In genomic region chr4:104868942-104869341, GRCh38 we compare ENCODE assay signal across 15 cellular contexts.
DNase-seq lines count a peak whose midpoint lies in the region; ATAC-seq and TF ChIP-seq lines count a peak whose summit lies in the region.
"Had no signal": no experiment of that assay in that cellular context is flagged by ENCODE, and none has a peak within 500 bp of the region (broad histone marks: within the 10 kb centered on the region; RNA-seq: fewer than 3 reads in every experiment).

No MANE protein-coding gene starts in this region.

- no peak for TF ChIP-seq EP300 in sigmoid colon (IDR thresholded peaks at IDR 0.05)

- no peak for TF ChIP-seq POLR2A in sigmoid colon (IDR thresholded peaks at IDR 0.05)

- no peaks in the 10 kb centered on the region for H3K79me2 ChIP-seq in PC-3 (ENCODE audit: low read length)

- ATAC-seq in GM19043 (IDR thresholded peaks at IDR 0.05; ENCODE audit: low read depth, unreplicated experiment) (peak; percentile 92), HG02588 (IDR thresholded peaks at IDR 0.05; ENCODE audit: unreplicated experiment) (peak; percentile 92), HG03280 (IDR thresholded peaks at IDR 0.05; ENCODE audit: unreplicated experiment) (peak; percentile 95), PC-3 (no peak)

- TF ChIP-seq CTCF in GM06990 (IDR thresholded peaks at IDR 0.05; ENCODE audit: insufficient read depth, low read length, poor library complexity, severe bottlenecking) (no peak), sigmoid colon (IDR thresholded peaks at IDR 0.05) (no peak), PC-3 (conservative IDR thresholded peaks at IDR 0.05; ENCODE audit: low read depth, low read length) (no peak)

- CTCF ChIA-PET in PC-3 (lab: Charles Lee) = no interaction called here

- 81 to 89% methylated on average over 2 of the region's 2 CpGs for WGBS in sigmoid colon, 2 donors

- POLR2A ChIA-PET in PC-3 (lab: Charles Lee; ENCODE audit: unreplicated experiment) = no interaction called here

- DNase-seq in GM06990 (ENCODE audit: extremely low read depth, insufficient read length) (peak; percentile 64), sigmoid colon (no peak), PC-3 (no peak), hippocampal formation (lab: John Stamatoyannopoulos, UW) (no peak)
- DNase-seq in effector memory CD4-positive, alpha-beta T cell = no peak
- DNase-seq: activated CD4-positive, alpha-beta T cell treated with anti-CD3 and anti-CD28 coated beads, Interleukin-2, amount 50 U/mL, for 1 hour; NCI-H510A; occipital lobe; stimulated activated CD4-positive, alpha-beta T cell treated with anti-CD3 and anti-CD28 coated beads, Interleukin-4, amount 100 ng/mL, for 4 hours; substantia nigra had no signal

- H3K27me3 ChIP-seq in GM06990 (replicated peaks; ENCODE audit: control insufficient read depth, insufficient read depth, low read length) (no peaks in the 10 kb centered on the region), sigmoid colon (no peaks in the 10 kb centered on the region), PC-3 (ENCODE audit: low read length) (no peaks in the 10 kb centered on the region)
- no peaks in the 10 kb centered on the region for H3K27me3 ChIP-seq in effector memory CD4-positive, alpha-beta T cell (replicated peaks; ENCODE audit: control insufficient read depth, insufficient read depth, low read length, poor library complexity, severe bottlenecking)

- H3K36me3 ChIP-seq in GM06990 (ENCODE audit: control insufficient read depth, insufficient read depth, low read length) (no peaks in the 10 kb centered on the region), sigmoid colon (no peaks in the 10 kb centered on the region), PC-3 (ENCODE audit: low read depth, low read length) (no peaks in the 10 kb centered on the region)
- H3K36me3 ChIP-seq in effector memory CD4-positive, alpha-beta T cell (ENCODE audit: control insufficient read depth, insufficient read depth, low read length) = no peaks in the 10 kb centered on the region
- H3K36me3 ChIP-seq: HAP-1 had no signal

- no TSS peak for BruUV-seq in PC-3 (replicated peaks; lab: Mats Ljungman, UMichigan)

- no peaks in the 10 kb centered on the region for H3K9me3 ChIP-seq in sigmoid colon
- no peaks in the 10 kb centered on the region for H3K9me3 ChIP-seq in effector memory CD4-positive, alpha-beta T cell (ENCODE audit: control insufficient read depth, low read length)
- no peaks in the 10 kb centered on the region for H3K9me3 ChIP-seq in PC-3 (ENCODE audit: low read length)
- H3K9me3 ChIP-seq: HAP-1 had no signal

- no peak overlapping the region for H3K9ac ChIP-seq in PC-3 (ENCODE audit: low read length)

- H3K27ac ChIP-seq in sigmoid colon (no peak overlapping the region), PC-3 (ENCODE audit: low read length) (no peak overlapping the region)
- H3K27ac ChIP-seq in effector memory CD4-positive, alpha-beta T cell (ENCODE audit: insufficient read depth, low read length, poor library complexity, severe bottlenecking) = no peak overlapping the region
- H3K27ac ChIP-seq: SK-N-MC had no signal

- H3K4me1 ChIP-seq in sigmoid colon (no peaks in the 10 kb centered on the region), PC-3 (ENCODE audit: insufficient read depth, low read length) (no peaks in the 10 kb centered on the region)
- no peaks in the 10 kb centered on the region for H3K4me1 ChIP-seq in effector memory CD4-positive, alpha-beta T cell (ENCODE audit: control insufficient read depth, insufficient read depth, low read length, poor library complexity, severe bottlenecking)
- H3K4me1 ChIP-seq: HAP-1 had no signal

- H3K9me2 ChIP-seq in PC-3 (replicated peaks; ENCODE audit: low read length) = no peaks in the 10 kb centered on the region

- H2AFZ ChIP-seq in PC-3 (ENCODE audit: low read length) = no peak overlapping the region

- no peak overlapping the region for H3K4me2 ChIP-seq in PC-3 (ENCODE audit: low read length)

- H3K4me3 ChIP-seq in GM06990 (replicated peaks; ENCODE audit: low read depth, low read length) = no peak overlapping the region
- no peak overlapping the region for H3K4me3 ChIP-seq in sigmoid colon
- H3K4me3 ChIP-seq in effector memory CD4-positive, alpha-beta T cell (ENCODE audit: insufficient read depth, low read depth, low read length, poor library complexity, severe bottlenecking) = no peak overlapping the region
- H3K4me3 ChIP-seq in PC-3 (ENCODE audit: low read length) = no peak overlapping the region
- H3K4me3 ChIP-seq: HAP-1, SK-N-MC had no signal

- intact Hi-C loops in sigmoid colon (cut with DNase I) (loop anchor here (10.0 kb wide), 1 partner anchor 854 kb away; no protein-coding TSS in a partner anchor), PC-3 (cut with micrococcal nuclease) (no loop called here)

- no peaks in the 10 kb centered on the region for H4K20me1 ChIP-seq in PC-3 (ENCODE audit: low read length)

- no peaks in the 10 kb centered on the region for H3F3A ChIP-seq in PC-3 (ENCODE audit: low read length, unreplicated experiment)
